1 cellular context compared by ENCODE assay signal in the genomic region with DNA sequence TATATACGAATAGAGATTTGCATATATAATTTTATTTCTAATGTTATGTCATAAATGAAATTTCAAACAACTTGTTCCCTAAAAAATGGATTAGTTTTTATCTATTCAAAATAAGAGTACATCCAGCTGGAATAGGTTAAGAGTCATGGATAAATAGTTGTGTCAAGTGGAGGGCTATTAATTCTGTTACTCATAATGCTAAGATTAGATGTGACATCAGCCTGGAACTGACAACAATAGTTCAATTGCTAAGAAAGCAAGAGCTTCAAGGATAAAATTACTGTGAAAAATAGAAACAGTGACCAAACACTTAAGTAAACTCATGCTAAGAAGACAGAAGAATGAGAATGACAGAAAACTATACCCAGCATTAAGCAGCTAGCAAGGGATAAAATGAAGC.
TF ChIP-seq lines count a peak whose summit lies in the region.

No MANE protein-coding gene starts in this region.

TF ChIP-seq in neural cell, 6 proteins besides CTCF, POLR2A, EP300 and RAD21 (continued from another document):
- TF ChIP-seq, protein P1, sequence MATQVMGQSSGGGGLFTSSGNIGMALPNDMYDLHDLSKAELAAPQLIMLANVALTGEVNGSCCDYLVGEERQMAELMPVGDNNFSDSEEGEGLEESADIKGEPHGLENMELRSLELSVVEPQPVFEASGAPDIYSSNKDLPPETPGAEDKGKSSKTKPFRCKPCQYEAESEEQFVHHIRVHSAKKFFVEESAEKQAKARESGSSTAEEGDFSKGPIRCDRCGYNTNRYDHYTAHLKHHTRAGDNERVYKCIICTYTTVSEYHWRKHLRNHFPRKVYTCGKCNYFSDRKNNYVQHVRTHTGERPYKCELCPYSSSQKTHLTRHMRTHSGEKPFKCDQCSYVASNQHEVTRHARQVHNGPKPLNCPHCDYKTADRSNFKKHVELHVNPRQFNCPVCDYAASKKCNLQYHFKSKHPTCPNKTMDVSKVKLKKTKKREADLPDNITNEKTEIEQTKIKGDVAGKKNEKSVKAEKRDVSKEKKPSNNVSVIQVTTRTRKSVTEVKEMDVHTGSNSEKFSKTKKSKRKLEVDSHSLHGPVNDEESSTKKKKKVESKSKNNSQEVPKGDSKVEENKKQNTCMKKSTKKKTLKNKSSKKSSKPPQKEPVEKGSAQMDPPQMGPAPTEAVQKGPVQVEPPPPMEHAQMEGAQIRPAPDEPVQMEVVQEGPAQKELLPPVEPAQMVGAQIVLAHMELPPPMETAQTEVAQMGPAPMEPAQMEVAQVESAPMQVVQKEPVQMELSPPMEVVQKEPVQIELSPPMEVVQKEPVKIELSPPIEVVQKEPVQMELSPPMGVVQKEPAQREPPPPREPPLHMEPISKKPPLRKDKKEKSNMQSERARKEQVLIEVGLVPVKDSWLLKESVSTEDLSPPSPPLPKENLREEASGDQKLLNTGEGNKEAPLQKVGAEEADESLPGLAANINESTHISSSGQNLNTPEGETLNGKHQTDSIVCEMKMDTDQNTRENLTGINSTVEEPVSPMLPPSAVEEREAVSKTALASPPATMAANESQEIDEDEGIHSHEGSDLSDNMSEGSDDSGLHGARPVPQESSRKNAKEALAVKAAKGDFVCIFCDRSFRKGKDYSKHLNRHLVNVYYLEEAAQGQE (IDR thresholded peaks at IDR 0.05; ENCODE audit: borderline replicate concordance): no peak
- TF ChIP-seq SMC3 (conservative IDR thresholded peaks at IDR 0.05; ENCODE audit: poor library complexity): no peak
